ENCODE assay signal across 9 cellular contexts in genomic region chr1:230851291-230851691, GRCh38. TPM values are rescaled to one million over a fixed set of nuclear protein-coding genes. Genes with fewer than 3 reads are reported as not detected.
DNase-seq lines count a peak whose midpoint lies in the region; ATAC-seq and TF ChIP-seq lines count a peak whose summit lies in the region.
"Had no signal": no experiment of that assay in that cellular context is flagged by ENCODE, and none has a peak within 500 bp of the region (broad histone marks: within the 10 kb centered on the region; RNA-seq: fewer than 3 reads in every experiment).

No MANE protein-coding gene starts in this region.

- no peaks in the 10 kb centered on the region for H3K27me3 Mint-ChIP-seq in nephron progenitor cell (ENCODE audit: low read depth, poor library complexity)

- peaks cover 65% of the 10 kb centered on the region for H3K36me3 Mint-ChIP-seq in nephron progenitor cell (ENCODE audit: low read depth)

- H3K4me1 Mint-ChIP-seq in nephron progenitor cell: peaks cover 57% of the 10 kb centered on the region

- H3K9me3 Mint-ChIP-seq in nephron progenitor cell: peaks cover 16% of the 10 kb centered on the region

- DNase-seq in AG08395 (ENCODE audit: low spot score) (peak; percentile 56), RPMI7951 (ENCODE audit: low read depth) (peak; percentile 58), fibroblast of gingiva (ENCODE audit: low read depth) (peak; percentile 38), nephron progenitor cell (peak; percentile 50), DMS79 treated with DMSO at 0.1 percent for 48 hours (lab: John Stamatoyannopoulos, UW) (no peak), NCI-H82 treated with DMSO at 0.1 percent for 48 hours (lab: John Stamatoyannopoulos, UW; ENCODE audit: unreplicated experiment) (no peak)
- no peak for DNase-seq in stimulated activated CD4-positive, alpha-beta T cell treated with anti-CD3 and anti-CD28 coated beads, Interleukin-4, amount 100 ng/mL, for 4 hours
- no peak for DNase-seq in stimulated activated naive CD8-positive, alpha-beta T cell treated with anti-CD3 and anti-CD28 coated beads, Interleukin-15, Interleukin-2, amounts not matched to agents 100 U/mL and 50 U/mL, for 24 hours
- DNase-seq: activated CD4-positive, CD25-positive, alpha-beta regulatory T cell treated with anti-CD3 and anti-CD28 coated beads, Interleukin-2, amount 50 U/mL, for 72 hours had no signal

- H3K27ac Mint-ChIP-seq in nephron progenitor cell: peak overlapping the region; percentile 78

- H3K4me3 Mint-ChIP-seq in nephron progenitor cell: no peak overlapping the region

- no peak for TF ChIP-seq CTCF in nephron progenitor cell (IDR thresholded peaks at IDR 0.05)

- ATAC-seq in stimulated activated naive CD8-positive, alpha-beta T cell treated with anti-CD3 and anti-CD28 coated beads, Interleukin-15, Interleukin-2, amounts not matched to agents 100 U/mL and 50 U/mL, for 24 hours: no peak

RNA-seq across cellular contexts. Expression of gene C1orf198, which starts 17.0 kb away (rescaled TPM):
- 37.6 and 39.2 TPM in 2 replicates for total RNA-seq in RPMI7951 (2014; rRNA removed; shearing (Covaris generic))

Comparison
In these comparisons a context has a peak if more than half of its experiments do, and no peak if none do; other contexts are left out.
1. DNase-seq: peak in AG08395 (single experiment), RPMI7951 (single experiment), fibroblast of gingiva (single experiment) and nephron progenitor cell (single experiment); none in stimulated activated CD4-positive, alpha-beta T cell treated with anti-CD3 and anti-CD28 coated beads, Interleukin-4, amount 100 ng/mL, for 4 hours (0 of 2), DMS79 treated with DMSO at 0.1 percent for 48 hours (single experiment), NCI-H82 treated with DMSO at 0.1 percent for 48 hours (single experiment) and stimulated activated naive CD8-positive, alpha-beta T cell treated with anti-CD3 and anti-CD28 coated beads, Interleukin-15, Interleukin-2, amounts not matched to agents 100 U/mL and 50 U/mL, for 24 hours (single experiment).